In genomic region chr12:100827901-100828520, GRCh38 we compare ENCODE assay signal across 8 cellular contexts. TPM values are rescaled to one million over a fixed set of nuclear protein-coding genes. Genes with fewer than 3 reads are reported as not detected.
DNase-seq lines count a peak whose midpoint lies in the region; ATAC-seq lines count a peak whose summit lies in the region.

No MANE protein-coding gene starts in this region.

- DNase-seq in AML-193 (lab: John Stamatoyannopoulos, UW) (peak; percentile 10 to 46), GM19238 (ENCODE audit: insufficient read length, low spot score) (peak; percentile 2), NCI-H146 treated with DMSO at 0.1 percent for 48 hours (lab: John Stamatoyannopoulos, UW; ENCODE audit: unreplicated experiment) (peak; percentile 61), astrocyte of the hippocampus (ENCODE audit: low read depth, low spot score) (peak; percentile 69), lung microvascular endothelial cell (ENCODE audit: low read depth in 2 of 2) (peak; percentile 16 to 81)
- DNase-seq in effector CD4-positive, alpha-beta T cell = no peak

- ATAC-seq in HG03571 (IDR thresholded peaks at IDR 0.05; ENCODE audit: unreplicated experiment) (no peak), HG03342 (IDR thresholded peaks at IDR 0.05; ENCODE audit: unreplicated experiment) (no peak)

RNA-seq across cellular contexts. Expression of gene ANO4, which starts 33.4 kb away (rescaled TPM):
- total RNA-seq in lung microvascular endothelial cell = 0.99 and 1.3 TPM in 2 replicates
